ENCODE assay signal across 12 cellular contexts in genomic region chr15:35081626-35082365, GRCh38. TPM values are rescaled to one million over a fixed set of nuclear protein-coding genes. Genes with fewer than 3 reads are reported as not detected.
"Had no signal": no experiment of that assay in that cellular context is flagged by ENCODE, and none has a peak within 500 bp of the region (broad histone marks: within the 10 kb centered on the region; RNA-seq: fewer than 3 reads in every experiment).

No MANE protein-coding gene starts in this region.

RNA-seq across cellular contexts. Expression of gene NANOGP8, which starts 3.3 kb away (rescaled TPM):
- total RNA-seq: chondrocyte, colonic mucosa, dermis blood vessel endothelial cell, dermis microvascular lymphatic vessel endothelial cell, endothelial cell of umbilical vein, epithelial cell of proximal tubule, fibroblast of lung, fibroblast of villous mesenchyme, foreskin keratinocyte, frontal cortex, gastrocnemius medialis, glomerular endothelial cell had no signal
- polyA plus RNA-seq: endothelial cell of umbilical vein, fibroblast of lung, foreskin keratinocyte had no signal
